Comparison of ENCODE assay signal across 23 cellular contexts in genomic region chr10:69791812-69792211, GRCh38. TPM values are rescaled to one million over a fixed set of nuclear protein-coding genes. Genes with fewer than 3 reads are reported as not detected.
DNase-seq lines count a peak whose midpoint lies in the region; ATAC-seq, FAIRE-seq and TF ChIP-seq lines count a peak whose summit lies in the region.
"Had no signal": no experiment of that assay in that cellular context is flagged by ENCODE, and none has a peak within 500 bp of the region (broad histone marks: within the 10 kb centered on the region; RNA-seq: fewer than 3 reads in every experiment).

No MANE protein-coding gene starts in this region.

- no peak for ATAC-seq in natural killer cell treated with Interleukin-12 subunit alpha and Interleukin-12 subunit beta and Interleukin-15 and Interleukin-18, amount 100 ng/mL, for 72 hours
- ATAC-seq in activated T-helper 17 cell treated with anti-CD3 and anti-CD28 coated beads, Interleukin-2, amount 50 U/mL, for 72 hours (replicated peaks): no peak
- ATAC-seq: A549, GM12878, GM23338 had no signal

- H3K27me3 Mint-ChIP-seq in H9 (ENCODE audit: low read depth): peaks cover 33% of the 10 kb centered on the region
- H3K27me3 Mint-ChIP-seq in natural killer cell treated with Interleukin-12 subunit alpha and Interleukin-12 subunit beta and Interleukin-15 and Interleukin-18, amount 100 ng/mL, for 72 hours: peaks cover 10 to 18% of the 10 kb centered on the region in 2 donors
- H3K27me3 Mint-ChIP-seq in activated T-helper 17 cell treated with anti-CD3 and anti-CD28 coated beads, Interleukin-2, amount 50 U/mL, for 72 hours: peaks cover 22% of the 10 kb centered on the region

- intact Hi-C loops in ascending aorta (cut with DNase I): no loop called here

- H3K27ac ChIP-seq in H9 (ENCODE audit: insufficient read length, low read depth, low read length) (no peak overlapping the region), ascending aorta (no peak overlapping the region)
- H3K27ac ChIP-seq: A549; BLaER1 treated with 17β-estradiol and CSF1 and Interleukin-3, amounts not matched to agents 10 nM and 100 nM had no signal

- H3K4ac ChIP-seq in H9 (ENCODE audit: low read depth, low read length): no peak overlapping the region

- H3K36me3 Mint-ChIP-seq in H9 (ENCODE audit: insufficient read depth in 1 of 3, low read depth in 3 of 3): peaks cover 0 to 3% (median 0%) of the 10 kb centered on the region in 3 experiments; a peak in 3 of 7 replicates
- no peaks in the 10 kb centered on the region for H3K36me3 Mint-ChIP-seq in natural killer cell treated with Interleukin-12 subunit alpha and Interleukin-12 subunit beta and Interleukin-15 and Interleukin-18, amount 100 ng/mL, for 72 hours
- H3K36me3 Mint-ChIP-seq in activated T-helper 17 cell treated with anti-CD3 and anti-CD28 coated beads, Interleukin-2, amount 50 U/mL, for 72 hours (ENCODE audit: low read depth): no peaks in the 10 kb centered on the region
- H3K36me3 Mint-ChIP-seq: CD14-positive monocyte; CD8-positive, alpha-beta memory T cell had no signal

- H3K9me3 ChIP-seq in H9 (ENCODE audit: control insufficient read depth, low read depth, low read length): peaks cover 10% of the 10 kb centered on the region
- no peaks in the 10 kb centered on the region for H3K9me3 ChIP-seq in ascending aorta
- H3K9me3 ChIP-seq: BE2C, HAP-1 had no signal

- H2BK120ac ChIP-seq in H9 (ENCODE audit: low read depth, low read length, poor library complexity, severe bottlenecking): no peak overlapping the region

- H3K36me3 ChIP-seq in ascending aorta: no peaks in the 10 kb centered on the region
- H3K36me3 ChIP-seq: BE2C; BLaER1 treated with 17β-estradiol and CSF1 and Interleukin-3, amounts not matched to agents 10 nM and 100 nM; HAP-1 had no signal

- no peak overlapping the region for H2AK5ac ChIP-seq in H9 (ENCODE audit: insufficient read length, low read length)

- peaks cover 0 to 11% of the 10 kb centered on the region in 2 experiments; a peak in 4 of 5 replicates for H3K9me3 Mint-ChIP-seq in H9
- no peaks in the 10 kb centered on the region for H3K9me3 Mint-ChIP-seq in natural killer cell treated with Interleukin-12 subunit alpha and Interleukin-12 subunit beta and Interleukin-15 and Interleukin-18, amount 100 ng/mL, for 72 hours
- H3K9me3 Mint-ChIP-seq in activated T-helper 17 cell treated with anti-CD3 and anti-CD28 coated beads, Interleukin-2, amount 50 U/mL, for 72 hours: peaks cover 7% of the 10 kb centered on the region

- H3K27me3 ChIP-seq in H9 (ENCODE audit: insufficient read depth, low read length): no peaks in the 10 kb centered on the region
- H3K27me3 ChIP-seq in ascending aorta: no peaks in the 10 kb centered on the region
- H3K27me3 ChIP-seq: BE2C; BLaER1 treated with 17β-estradiol and CSF1 and Interleukin-3, amounts not matched to agents 10 nM and 100 nM had no signal

- WGBS in H9 (ENCODE audit: extremely low coverage, insufficient read length, low lambda C conversion rate): no CpG with 5 or more reads among the region's 5 CpGs

- H2BK5ac ChIP-seq in H9 (ENCODE audit: insufficient read length, low read length): no peak overlapping the region

- no peak overlapping the region for H3T11ph ChIP-seq in H9 (ENCODE audit: low read length)

- no peak overlapping the region for H3K18ac ChIP-seq in H9 (ENCODE audit: insufficient read length, low read depth, low read length)

- no peak overlapping the region for H2BK12ac ChIP-seq in H9 (ENCODE audit: insufficient read length, low read depth, low read length)

- H4K91ac ChIP-seq in H9 (ENCODE audit: insufficient read length, low read depth, low read length): peak overlapping the region; percentile 65

- no peak overlapping the region for H3K27ac Mint-ChIP-seq in H9
- H3K27ac Mint-ChIP-seq in natural killer cell treated with Interleukin-12 subunit alpha and Interleukin-12 subunit beta and Interleukin-15 and Interleukin-18, amount 100 ng/mL, for 72 hours: no peak overlapping the region
- no peak overlapping the region for H3K27ac Mint-ChIP-seq in activated T-helper 17 cell treated with anti-CD3 and anti-CD28 coated beads, Interleukin-2, amount 50 U/mL, for 72 hours
- H3K27ac Mint-ChIP-seq: CD14-positive monocyte; CD4-positive, alpha-beta T cell; CD8-positive, alpha-beta memory T cell; GM23338 had no signal

- FAIRE-seq in HTR-8/SVneo (lab: Jason Lieb, UNC): peak; percentile 96
- FAIRE-seq: A549, D721Med, GM12878 had no signal

- no peak overlapping the region for H3K9ac ChIP-seq in H9 (ENCODE audit: extremely low read depth, insufficient read length, low read length)
- H3K9ac ChIP-seq: BLaER1 treated with 17β-estradiol and CSF1 and Interleukin-3, amounts not matched to agents 10 nM and 100 nM had no signal

- H3K79me2 ChIP-seq in H9 (ENCODE audit: insufficient read depth, low read length): no peaks in the 10 kb centered on the region

- no peaks in the 10 kb centered on the region for H3K79me1 ChIP-seq in H9 (ENCODE audit: insufficient read depth, low read depth, low read length, poor library complexity, severe bottlenecking)

- H4K20me1 ChIP-seq in H9 (ENCODE audit: control insufficient read depth, insufficient read depth, insufficient read length): no peaks in the 10 kb centered on the region
- H4K20me1 ChIP-seq: BLaER1 treated with 17β-estradiol and CSF1 and Interleukin-3, amounts not matched to agents 10 nM and 100 nM had no signal

- no peaks in the 10 kb centered on the region for H3K23me2 ChIP-seq in H9 (ENCODE audit: insufficient read length, low read depth, low read length, poor library complexity, severe bottlenecking)

- no peak overlapping the region for H2BK15ac ChIP-seq in H9 (ENCODE audit: low read depth, low read length)

- peak overlapping the region; percentile 33 for H4K5ac ChIP-seq in H9 (ENCODE audit: insufficient read length, low read depth, low read length)

- H3K56ac ChIP-seq in H9 (ENCODE audit: insufficient read length, low read depth, low read length): no peak overlapping the region

- no peak for TF ChIP-seq CTCF in H9 (conservative IDR thresholded peaks at IDR 0.05)
- TF ChIP-seq CTCF in ascending aorta (IDR thresholded peaks at IDR 0.05): no peak

- H2BK20ac ChIP-seq in H9 (ENCODE audit: low read depth, low read length, poor library complexity, severe bottlenecking): no peak overlapping the region

- no peak overlapping the region for H3K4me3 Mint-ChIP-seq in H9
- H3K4me3 Mint-ChIP-seq in natural killer cell treated with Interleukin-12 subunit alpha and Interleukin-12 subunit beta and Interleukin-15 and Interleukin-18, amount 100 ng/mL, for 72 hours: no peak overlapping the region
- H3K4me3 Mint-ChIP-seq in activated T-helper 17 cell treated with anti-CD3 and anti-CD28 coated beads, Interleukin-2, amount 50 U/mL, for 72 hours: no peak overlapping the region
- H3K4me3 Mint-ChIP-seq: CD14-positive monocyte; CD4-positive, alpha-beta T cell; CD8-positive, alpha-beta memory T cell; GM23338 had no signal

- no peak overlapping the region for H3K4me2 ChIP-seq in H9 (ENCODE audit: insufficient read depth, insufficient read length, low read length)
- H3K4me2 ChIP-seq: A549; BLaER1 treated with 17β-estradiol and CSF1 and Interleukin-3, amounts not matched to agents 10 nM and 100 nM; GM23338 had no signal

- peaks cover 0 to 14% of the 10 kb centered on the region in 2 experiments; a peak in 2 of 4 replicates for H3K4me1 Mint-ChIP-seq in H9
- peaks cover 7 to 18% of the 10 kb centered on the region in 2 donors for H3K4me1 Mint-ChIP-seq in natural killer cell treated with Interleukin-12 subunit alpha and Interleukin-12 subunit beta and Interleukin-15 and Interleukin-18, amount 100 ng/mL, for 72 hours (ENCODE audit: low read depth in 2 of 2)
- H3K4me1 Mint-ChIP-seq in activated T-helper 17 cell treated with anti-CD3 and anti-CD28 coated beads, Interleukin-2, amount 50 U/mL, for 72 hours: no peaks in the 10 kb centered on the region
- H3K4me1 Mint-ChIP-seq: CD14-positive monocyte; CD8-positive, alpha-beta memory T cell had no signal

- no peak overlapping the region for H3K23ac ChIP-seq in H9 (ENCODE audit: insufficient read length, low read depth, low read length)

- H3K4me1 ChIP-seq in H9 (ENCODE audit: insufficient read depth, low read length) (no peaks in the 10 kb centered on the region), ascending aorta (peaks cover 5 to 18% of the 10 kb centered on the region in 2 donors)
- H3K4me1 ChIP-seq: A549; BE2C; BLaER1 treated with 17β-estradiol and CSF1 and Interleukin-3, amounts not matched to agents 10 nM and 100 nM; HAP-1 had no signal

- H4K8ac ChIP-seq in H9 (replicated peaks; ENCODE audit: insufficient read length, low read depth, low read length): no peak overlapping the region

- H2AFZ ChIP-seq in H9 (ENCODE audit: low read length): no peak overlapping the region
- H2AFZ ChIP-seq: GM23338 had no signal

- H3K4me3 ChIP-seq in ascending aorta: no peak overlapping the region
- H3K4me3 ChIP-seq: A549; BLaER1 treated with 17β-estradiol and CSF1 and Interleukin-3, amounts not matched to agents 10 nM and 100 nM; GM12878; GM23338; HAP-1 had no signal

- DNase-seq in H9 (no peak), HTR-8/SVneo (ENCODE audit: insufficient read length, low spot score) (no peak), NCI-H187 (lab: John Stamatoyannopoulos, UW) (no peak), ascending aorta (ENCODE audit: low spot score in 2 of 2) (no peak)
- DNase-seq in natural killer cell treated with Interleukin-12 subunit alpha and Interleukin-12 subunit beta and Interleukin-15 and Interleukin-18, amount 100 ng/mL, for 72 hours (ENCODE audit: low spot score): peak; percentile 26
- DNase-seq: 8988T; ACHN; AML-193; BE2C; CD4-positive, alpha-beta T cell; CD8-positive, alpha-beta memory T cell; DMS 273 treated with DMSO at 0.1 percent for 48 hours; DMS79; EL; GDM1 had no signal

- H3K14ac ChIP-seq in H9 (ENCODE audit: insufficient read depth, low read length): no peak overlapping the region; the same call in 1 of the 2 replicates

RNA-seq across cellular contexts. Expression of gene COL13A1, which starts 9.9 kb away (rescaled TPM):
- total RNA-seq in H9 (2021): 3.1 and 3.6 TPM in 2 replicates
- total RNA-seq in natural killer cell treated with Interleukin-12 subunit alpha and Interleukin-12 subunit beta and Interleukin-15 and Interleukin-18, amount 100 ng/mL, for 72 hours: not detected
- 8.0 TPM for total RNA-seq in ascending aorta
- not detected for total RNA-seq in activated T-helper 17 cell treated with anti-CD3 and anti-CD28 coated beads, Interleukin-2, amount 50 U/mL, for 72 hours
- total RNA-seq: CD4-positive, alpha-beta T cell; CD8-positive, alpha-beta memory T cell; GM12878 had no signal
